ENCODE assay signal across 9 cellular contexts in the genomic region with DNA sequence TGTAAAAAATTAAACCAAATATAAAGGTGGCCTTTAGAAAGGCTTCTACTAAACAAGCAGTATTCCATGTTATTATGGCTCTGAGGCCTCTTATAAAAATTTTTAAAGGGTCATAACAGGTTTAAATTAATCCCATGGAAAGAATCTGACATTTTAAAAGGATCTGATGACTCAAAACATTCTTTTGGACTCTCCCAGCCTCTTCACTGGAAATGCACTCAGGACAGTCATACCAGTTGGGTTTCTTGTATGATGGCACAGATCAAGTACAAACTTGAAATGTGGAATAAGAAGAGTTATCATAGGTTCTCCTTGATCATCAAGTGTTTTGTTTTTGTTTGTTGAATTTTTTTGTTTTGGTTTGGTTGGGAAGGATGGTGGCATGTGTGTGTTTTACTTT. TPM values are rescaled to one million over a fixed set of nuclear protein-coding genes. Genes with fewer than 3 reads are reported as not detected.
A peak's percentile ranks its signal among the peaks of the same experiment; 100 is the strongest.
DNase-seq lines count a peak whose midpoint lies in the region; ATAC-seq and TF ChIP-seq lines count a peak whose summit lies in the region.
"Had no signal": no experiment of that assay in that cellular context is flagged by ENCODE, and none has a peak within 500 bp of the region (broad histone marks: within the 10 kb centered on the region; RNA-seq: fewer than 3 reads in every experiment).

No MANE protein-coding gene starts in this region.

- peak; percentile 80 for DNase-seq in EL
- peak; percentile 21 for DNase-seq in RPMI7951 (ENCODE audit: low read depth)
- no peak for DNase-seq in osteocyte (ENCODE audit: extremely low spot score, unreplicated experiment)
- DNase-seq in DMS 273 (lab: John Stamatoyannopoulos, UW; ENCODE audit: unreplicated experiment): no peak
- DNase-seq in NCI-H1930 (lab: John Stamatoyannopoulos, UW): no peak
- no peak for DNase-seq in activated T-cell treated with anti-CD3 and anti-CD28 coated beads for 4 hours
- DNase-seq: cerebellar nuclear complex had no signal

- ATAC-seq in esophagus mucosa: peak; percentile 95
- ATAC-seq in HG03460 (IDR thresholded peaks at IDR 0.05; ENCODE audit: unreplicated experiment): no peak

- H3K27ac Mint-ChIP-seq in osteocyte (ENCODE audit: unreplicated experiment): peak overlapping the region; percentile 79

- H3K4me1 Mint-ChIP-seq in osteocyte (ENCODE audit: unreplicated experiment): peaks cover 47% of the 10 kb centered on the region

- H3K4me3 Mint-ChIP-seq in osteocyte (ENCODE audit: unreplicated experiment): no peak overlapping the region

- TF ChIP-seq CTCF in osteocyte (IDR thresholded peaks at IDR 0.05): no peak

- H3K36me3 Mint-ChIP-seq in osteocyte (ENCODE audit: unreplicated experiment): peaks cover 4% of the 10 kb centered on the region

- no peaks in the 10 kb centered on the region for H3K27me3 Mint-ChIP-seq in osteocyte (ENCODE audit: unreplicated experiment)

- no peaks in the 10 kb centered on the region for H3K9me3 Mint-ChIP-seq in osteocyte (ENCODE audit: unreplicated experiment)

RNA-seq across cellular contexts. Expression of a gene that starts 50.8 kb away (rescaled TPM):
- total RNA-seq in RPMI7951 (2014; rRNA removed; shearing (Covaris generic)): 17.6 and 21.9 TPM in 2 replicates
- total RNA-seq in esophagus mucosa (40.4 TPM), osteocyte (43.3 and 43.7 TPM in 2 replicates)

Comparison
In these comparisons a context has a peak if more than half of its experiments do, and no peak if none do; other contexts are left out.
1. DNase-seq: peak in EL (single experiment) and RPMI7951 (single experiment); none in osteocyte (single experiment), DMS 273 (single experiment), NCI-H1930 (0 of 2) and activated T-cell treated with anti-CD3 and anti-CD28 coated beads for 4 hours (single experiment).